In genomic region chr1:81432089-81432488, GRCh38 we compare ENCODE assay signal across 19 cellular contexts.
A peak's percentile ranks its signal among the peaks of the same experiment; 100 is the strongest.
DNase-seq lines count a peak whose midpoint lies in the region; TF ChIP-seq lines count a peak whose summit lies in the region.
"Had no signal": no experiment of that assay in that cellular context is flagged by ENCODE, and none has a peak within 500 bp of the region (broad histone marks: within the 10 kb centered on the region; RNA-seq: fewer than 3 reads in every experiment).

No MANE protein-coding gene starts in this region.

- H3K9ac ChIP-seq in parathyroid adenoma, result no peak overlapping the region
- H3K9ac ChIP-seq: KMS-11 had no signal

- H3K27me3 Mint-ChIP-seq in chondrocyte (ENCODE audit: low read depth), result no peaks in the 10 kb centered on the region
- H3K27me3 Mint-ChIP-seq: activated CD4-positive, alpha-beta T cell treated with anti-CD3 and anti-CD28 coated beads for 36 hours; activated T-helper 17 cell treated with anti-CD3 and anti-CD28 coated beads, Interleukin-2, amount 50 U/mL, for 72 hours; natural killer cell treated with Interleukin-12 subunit alpha and Interleukin-12 subunit beta and Interleukin-15 and Interleukin-18, amount 100 ng/mL, for 72 hours had no signal

- H3K4me2 ChIP-seq in parathyroid adenoma (ENCODE audit: low read length), result no peak overlapping the region
- H3K4me2 ChIP-seq: KMS-11 had no signal

- H2AFZ ChIP-seq in parathyroid adenoma, result no peak overlapping the region

- no peak overlapping the region for H3K4me3 Mint-ChIP-seq in chondrocyte (ENCODE audit: unreplicated experiment)
- H3K4me3 Mint-ChIP-seq: activated CD4-positive, alpha-beta T cell treated with anti-CD3 and anti-CD28 coated beads for 36 hours; activated T-helper 17 cell treated with anti-CD3 and anti-CD28 coated beads, Interleukin-2, amount 50 U/mL, for 72 hours; natural killer cell treated with Interleukin-12 subunit alpha and Interleukin-12 subunit beta and Interleukin-15 and Interleukin-18, amount 100 ng/mL, for 72 hours; stimulated activated effector memory CD8-positive, alpha-beta T cell treated with anti-CD3 and anti-CD28 coated beads, Interleukin-12 subunit alpha, Interleukin-12 subunit beta, amount 100 ng/mL, for 72 hours had no signal

- CTCF ChIA-PET in GM10248 (lab: Yijun Ruan, JAX), result interaction anchor here (1.6 kb wide), 1 partner anchor 18 kb away, joined by 4 read pairs; no protein-coding TSS in a partner anchor

- no peak overlapping the region for H3K27ac Mint-ChIP-seq in chondrocyte (ENCODE audit: unreplicated experiment)
- H3K27ac Mint-ChIP-seq: activated CD4-positive, alpha-beta T cell treated with anti-CD3 and anti-CD28 coated beads for 36 hours; activated T-helper 17 cell treated with anti-CD3 and anti-CD28 coated beads, Interleukin-2, amount 50 U/mL, for 72 hours; natural killer cell treated with Interleukin-12 subunit alpha and Interleukin-12 subunit beta and Interleukin-15 and Interleukin-18, amount 100 ng/mL, for 72 hours; stimulated activated effector memory CD8-positive, alpha-beta T cell treated with anti-CD3 and anti-CD28 coated beads, Interleukin-12 subunit alpha, Interleukin-12 subunit beta, amount 100 ng/mL, for 72 hours had no signal

- in situ Hi-C loops in HAP-1 (cut with MboI; ENCODE audit: low sequenced_read_pairs) (no loop called here), SK-MEL-5 (cut with HindIII; ENCODE audit: low pct_unique_long_range_greater_than_20kb, low sequenced_read_pairs) (no loop called here)

- H3K4me3 ChIP-seq in HAP-1, result no peak overlapping the region
- H3K4me3 ChIP-seq in parathyroid adenoma (ENCODE audit: low read depth, low read length), result no peak overlapping the region
- H3K4me3 ChIP-seq: tibial artery had no signal

- H3K9me3 ChIP-seq in HAP-1, result no peaks in the 10 kb centered on the region
- no peaks in the 10 kb centered on the region for H3K9me3 ChIP-seq in parathyroid adenoma (ENCODE audit: control insufficient read depth, low read length)
- H3K9me3 ChIP-seq: tibial artery had no signal

- H3K36me3 ChIP-seq in HAP-1 (replicated peaks), result no peaks in the 10 kb centered on the region
- H3K36me3 ChIP-seq in parathyroid adenoma (ENCODE audit: control insufficient read depth, insufficient read depth, low read length), result no peaks in the 10 kb centered on the region
- H3K36me3 ChIP-seq: tibial artery had no signal

- no peaks in the 10 kb centered on the region for H3K79me2 ChIP-seq in parathyroid adenoma

- peak overlapping the region; percentile 73 for H3K27ac ChIP-seq in parathyroid adenoma
- H3K27ac ChIP-seq: KMS-11, RWPE1, tibial artery had no signal

- H3K27me3 ChIP-seq in HAP-1 (ENCODE audit: low read depth) (no peaks in the 10 kb centered on the region), parathyroid adenoma (ENCODE audit: control insufficient read depth, insufficient read depth, low read length) (no peaks in the 10 kb centered on the region)
- H3K27me3 ChIP-seq: tibial artery had no signal

- H3K36me3 Mint-ChIP-seq in chondrocyte (ENCODE audit: low read depth), result no peaks in the 10 kb centered on the region
- H3K36me3 Mint-ChIP-seq: natural killer cell treated with Interleukin-12 subunit alpha and Interleukin-12 subunit beta and Interleukin-15 and Interleukin-18, amount 100 ng/mL, for 72 hours; stimulated activated effector memory CD8-positive, alpha-beta T cell treated with anti-CD3 and anti-CD28 coated beads, Interleukin-12 subunit alpha, Interleukin-12 subunit beta, amount 100 ng/mL, for 72 hours had no signal

- H3K4me1 ChIP-seq in HAP-1, result peaks cover 38% of the 10 kb centered on the region
- H3K4me1 ChIP-seq in parathyroid adenoma, result no peaks in the 10 kb centered on the region

- peak; percentile 57 to 87 for DNase-seq in HAP-1 (ENCODE audit: low spot score in 2 of 2)
- DNase-seq in SK-MEL-5 (ENCODE audit: low read depth, low spot score), result peak; percentile 3
- peak; percentile 67 for DNase-seq in islet precursor cell
- DNase-seq in GM10248 (ENCODE audit: extremely low spot score), result no peak
- DNase-seq in activated CD4-positive, alpha-beta T cell treated with anti-CD3 and anti-CD28 coated beads for 48 hours, result no peak
- no peak for DNase-seq in RPMI8226
- no peak for DNase-seq in chondrocyte (ENCODE audit: low spot score)
- DNase-seq: activated CD4-positive, alpha-beta T cell treated with anti-CD3 and anti-CD28 coated beads for 36 hours; mesendoderm; NCI-H1930; NCI-H446; stimulated activated CD4-positive, alpha-beta T cell treated with anti-CD3 and anti-CD28 coated beads, Interleukin-15, amount 100 ng/mL, for 24 hours; tibial artery had no signal

- TF ChIP-seq CTCF in parathyroid adenoma (IDR thresholded peaks at IDR 0.05) (no peak), GM10248 (IDR thresholded peaks at IDR 0.05; ENCODE audit: control extremely low read depth, extremely low read depth, low read depth, missing control alignments) (no peak), chondrocyte (IDR thresholded peaks at IDR 0.05) (no peak)

- peaks cover 8% of the 10 kb centered on the region for H3K4me1 Mint-ChIP-seq in chondrocyte (ENCODE audit: low read depth)
- H3K4me1 Mint-ChIP-seq: activated CD4-positive, alpha-beta T cell treated with anti-CD3 and anti-CD28 coated beads for 36 hours; activated T-helper 17 cell treated with anti-CD3 and anti-CD28 coated beads, Interleukin-2, amount 50 U/mL, for 72 hours; stimulated activated effector memory CD8-positive, alpha-beta T cell treated with anti-CD3 and anti-CD28 coated beads, Interleukin-12 subunit alpha, Interleukin-12 subunit beta, amount 100 ng/mL, for 72 hours had no signal

- H3K9me3 Mint-ChIP-seq in chondrocyte (ENCODE audit: low read depth), result no peaks in the 10 kb centered on the region

- POLR2A ChIA-PET in GM10248 (lab: Yijun Ruan, JAX), result no interaction called here

Comparison
In these comparisons a context has a peak if more than half of its experiments do, and no peak if none do; other contexts are left out.
1. DNase-seq: peak in HAP-1 (2 of 2), SK-MEL-5 (single experiment) and islet precursor cell (single experiment); none in GM10248 (single experiment), activated CD4-positive, alpha-beta T cell treated with anti-CD3 and anti-CD28 coated beads for 48 hours (single experiment), RPMI8226 (single experiment) and chondrocyte (single experiment).